In the genomic region with DNA sequence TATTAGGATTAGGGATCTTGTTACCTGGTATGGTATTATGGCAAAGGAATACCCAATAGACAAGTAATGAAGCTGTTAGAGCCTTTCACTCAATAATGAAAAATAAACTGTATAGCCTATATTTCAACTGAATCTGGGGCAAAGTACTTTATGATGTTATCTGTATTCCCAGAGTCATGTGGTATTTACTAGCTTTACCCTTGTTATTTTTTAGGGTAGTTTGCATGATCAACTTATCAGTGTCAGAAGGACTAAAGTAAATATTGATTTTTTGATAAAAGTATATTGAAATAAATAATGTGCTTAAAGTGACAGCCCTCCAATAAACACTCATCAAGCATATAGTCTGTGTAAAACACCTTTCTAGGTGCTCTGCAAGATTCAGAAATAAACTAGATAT, we compare ENCODE assay signal across 25 cellular contexts.
"Had no signal": no experiment of that assay in that cellular context is flagged by ENCODE, and none has a peak within 500 bp of the region (broad histone marks: within the 10 kb centered on the region; RNA-seq: fewer than 3 reads in every experiment).

No MANE protein-coding gene starts in this region.

- ATAC-seq: gastrocnemius medialis; natural killer cell treated with Interleukin-12 subunit alpha and Interleukin-12 subunit beta and Interleukin-15 and Interleukin-18, amount 100 ng/mL, for 72 hours; stimulated activated naive CD8-positive, alpha-beta T cell treated with anti-CD3 and anti-CD28 coated beads, Interleukin-15, amount 100 ng/mL, for 72 hours had no signal

- H3K27ac ChIP-seq: gastrocnemius medialis, left ventricle myocardium inferior, neutrophil, parathyroid adenoma, sigmoid colon, spleen, suprapubic skin, thyroid gland, vagina had no signal

- DNase-seq: cerebellar nuclear complex; cortex of kidney; effector CD4-positive, alpha-beta T cell; gastrocnemius medialis; head of caudate nucleus; kidney; left ventricle myocardium inferior; naive B cell; sigmoid colon; spleen; stimulated activated CD4-positive, alpha-beta T cell treated with anti-CD3 and anti-CD28 coated beads, Interleukin-15, amount 100 ng/mL, for 24 hours; stimulated activated CD4-positive, alpha-beta T cell treated with anti-CD3 and anti-CD28 coated beads, Interleukin-2, amount 100 ng/mL, for 48 hours; stimulated activated naive CD4-positive, alpha-beta T cell; stimulated activated naive CD8-positive, alpha-beta T cell treated with anti-CD3 and anti-CD28 coated beads, Interleukin-15, amount 100 ng/mL, for 72 hours; thyroid gland; trophoblast cell had no signal

- H3K79me2 ChIP-seq: parathyroid adenoma had no signal

- H3K27me3 Mint-ChIP-seq: memory B cell; naive B cell; natural killer cell treated with Interleukin-12 subunit alpha and Interleukin-12 subunit beta and Interleukin-15 and Interleukin-18, amount 100 ng/mL, for 72 hours; progenitor cell of endocrine pancreas; stimulated activated naive CD8-positive, alpha-beta T cell treated with anti-CD3 and anti-CD28 coated beads, Interleukin-15, amount 100 ng/mL, for 72 hours had no signal

- H3K9me3 ChIP-seq: gastrocnemius medialis, left ventricle myocardium inferior, neutrophil, sigmoid colon, spleen, suprapubic skin, thyroid gland, vagina had no signal

- H3K36me3 ChIP-seq: gastrocnemius medialis, neutrophil, thyroid gland had no signal

- H3K4me3 Mint-ChIP-seq: memory B cell; naive B cell; natural killer cell treated with Interleukin-12 subunit alpha and Interleukin-12 subunit beta and Interleukin-15 and Interleukin-18, amount 100 ng/mL, for 72 hours; neural crest cell; stimulated activated naive CD8-positive, alpha-beta T cell treated with anti-CD3 and anti-CD28 coated beads, Interleukin-15, amount 100 ng/mL, for 72 hours had no signal

- H3K4me1 Mint-ChIP-seq: neural crest cell had no signal

- H2AFZ ChIP-seq: parathyroid adenoma had no signal

- H3K4me3 ChIP-seq: gastrocnemius medialis, left ventricle myocardium inferior, lung, sigmoid colon, spleen, suprapubic skin, thyroid gland, vagina had no signal

- H3K9me3 Mint-ChIP-seq: memory B cell; natural killer cell treated with Interleukin-12 subunit alpha and Interleukin-12 subunit beta and Interleukin-15 and Interleukin-18, amount 100 ng/mL, for 72 hours; neural crest cell had no signal

- H3K27ac Mint-ChIP-seq: natural killer cell treated with Interleukin-12 subunit alpha and Interleukin-12 subunit beta and Interleukin-15 and Interleukin-18, amount 100 ng/mL, for 72 hours; progenitor cell of endocrine pancreas; stimulated activated naive CD8-positive, alpha-beta T cell treated with anti-CD3 and anti-CD28 coated beads, Interleukin-15, amount 100 ng/mL, for 72 hours had no signal

- H3K4me1 ChIP-seq: parathyroid adenoma, suprapubic skin, thyroid gland, vagina had no signal

- H3K27me3 ChIP-seq: gastrocnemius medialis, neutrophil, sigmoid colon, spleen, suprapubic skin, thyroid gland, vagina had no signal
